17 cellular contexts compared by ENCODE assay signal in the genomic region with DNA sequence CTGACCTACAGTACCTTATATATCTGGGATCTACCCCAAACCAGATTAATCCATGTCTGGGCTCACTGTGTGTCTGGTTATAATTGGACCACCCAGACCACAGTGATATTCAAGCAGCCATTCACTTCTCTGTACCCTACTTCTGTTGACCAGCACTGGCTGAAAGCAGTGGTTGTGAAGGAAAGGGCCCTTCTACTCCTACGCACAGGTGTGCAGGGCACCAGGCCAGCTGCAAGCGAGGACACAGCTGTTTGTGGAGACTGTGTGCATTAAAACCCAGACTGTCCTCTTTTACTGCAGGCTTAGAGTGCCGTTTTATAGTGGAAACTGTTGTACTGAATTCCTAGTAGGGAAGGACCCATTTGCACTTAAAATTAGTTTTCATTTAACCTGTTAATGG. TPM values are rescaled to one million over a fixed set of nuclear protein-coding genes. Genes with fewer than 3 reads are reported as not detected.
A peak's percentile ranks its signal among the peaks of the same experiment; 100 is the strongest.
DNase-seq lines count a peak whose midpoint lies in the region; ATAC-seq and TF ChIP-seq lines count a peak whose summit lies in the region.
"Had no signal": no experiment of that assay in that cellular context is flagged by ENCODE, and none has a peak within 500 bp of the region (broad histone marks: within the 10 kb centered on the region; RNA-seq: fewer than 3 reads in every experiment).

No MANE protein-coding gene starts in this region.

- TF ChIP-seq CTCF in GM12865 (IDR thresholded peaks at IDR 0.05; ENCODE audit: insufficient read depth, low read depth, low read length, missing control alignments) (no peak), VCaP (conservative IDR thresholded peaks at IDR 0.05) (no peak), nephron (IDR thresholded peaks at IDR 0.05; ENCODE audit: unreplicated experiment in 3 of 3) (no peak), type B pancreatic cell (conservative IDR thresholded peaks at IDR 0.05) (no peak)

- H3K27ac Mint-ChIP-seq in nephron (peak overlapping the region; percentile 20 to 40 (median 31)), type B pancreatic cell (no peak overlapping the region)
- H3K27ac Mint-ChIP-seq: activated naive CD8-positive, alpha-beta T cell treated with anti-CD3 and anti-CD28 coated beads for 36 hours had no signal

- H3K9me3 Mint-ChIP-seq in nephron (peaks cover 6% of the 10 kb centered on the region), type B pancreatic cell (no peaks in the 10 kb centered on the region)

- H3K27me3 Mint-ChIP-seq in nephron (ENCODE audit: low read depth) = no peaks in the 10 kb centered on the region
- no peaks in the 10 kb centered on the region for H3K27me3 Mint-ChIP-seq in type B pancreatic cell

- no peak overlapping the region for H3K4me3 Mint-ChIP-seq in nephron
- no peak overlapping the region for H3K4me3 Mint-ChIP-seq in type B pancreatic cell
- H3K4me3 Mint-ChIP-seq: activated naive CD8-positive, alpha-beta T cell treated with anti-CD3 and anti-CD28 coated beads for 36 hours had no signal

- H3K36me3 Mint-ChIP-seq in nephron (ENCODE audit: low read depth) (no peaks in the 10 kb centered on the region), type B pancreatic cell (peaks cover 12% of the 10 kb centered on the region)
- H3K36me3 Mint-ChIP-seq: activated naive CD8-positive, alpha-beta T cell treated with anti-CD3 and anti-CD28 coated beads for 36 hours had no signal

- peaks cover 66% of the 10 kb centered on the region for H3K4me1 Mint-ChIP-seq in nephron
- peaks cover 30% of the 10 kb centered on the region for H3K4me1 Mint-ChIP-seq in type B pancreatic cell (ENCODE audit: unreplicated experiment)
- H3K4me1 Mint-ChIP-seq: activated naive CD8-positive, alpha-beta T cell treated with anti-CD3 and anti-CD28 coated beads for 36 hours had no signal

- ATAC-seq in HG02642 (IDR thresholded peaks at IDR 0.05; ENCODE audit: poor library complexity, unreplicated experiment) (peak; percentile 62), HG03159 (IDR thresholded peaks at IDR 0.05; ENCODE audit: unreplicated experiment) (no peak)
- ATAC-seq: gastroesophageal sphincter had no signal

- DNase-seq in GM12865 (ENCODE audit: low read depth) = peak; percentile 21
- no peak for DNase-seq in amniotic stem cell (lab: John Stamatoyannopoulos, UW)
- DNase-seq in type B pancreatic cell (ENCODE audit: extremely low spot score, unreplicated experiment) = no peak
- no peak for DNase-seq in activated gamma-delta T cell treated with Interleukin-2 at 50 U/mL for 16 hours
- DNase-seq: activated CD4-positive, alpha-beta T cell treated with anti-CD3 and anti-CD28 coated beads for 48 hours; activated naive CD8-positive, alpha-beta T cell treated with anti-CD3 and anti-CD28 coated beads for 36 hours; NCI-H187 treated with DMSO at 0.1 percent for 48 hours; NCI-H748 treated with DMSO at 0.1 percent for 48 hours; SHP77 treated with DMSO at 0.1 percent for 48 hours; sigmoid colon; stimulated activated CD4-positive, alpha-beta T cell treated with anti-CD3 and anti-CD28 coated beads, Interleukin-4, amount 100 ng/mL, for 1 hour; T-helper 9 cell had no signal

- H3K27ac ChIP-seq in VCaP = peak overlapping the region; percentile 82
- H3K27ac ChIP-seq: gastroesophageal sphincter had no signal

- H3K4me3 ChIP-seq in GM12865 (ENCODE audit: low read depth, low read length) = no peak overlapping the region
- H3K4me3 ChIP-seq: gastroesophageal sphincter, sigmoid colon had no signal

RNA-seq across cellular contexts. Expression of gene CTDSPL, which starts 29.5 kb away (rescaled TPM):
- 72.7 and 98.4 TPM in 2 replicates for total RNA-seq in type B pancreatic cell (ENCODE audit: low replicate concordance)
